ENCODE assay signal across 1 cellular context in the genomic region with DNA sequence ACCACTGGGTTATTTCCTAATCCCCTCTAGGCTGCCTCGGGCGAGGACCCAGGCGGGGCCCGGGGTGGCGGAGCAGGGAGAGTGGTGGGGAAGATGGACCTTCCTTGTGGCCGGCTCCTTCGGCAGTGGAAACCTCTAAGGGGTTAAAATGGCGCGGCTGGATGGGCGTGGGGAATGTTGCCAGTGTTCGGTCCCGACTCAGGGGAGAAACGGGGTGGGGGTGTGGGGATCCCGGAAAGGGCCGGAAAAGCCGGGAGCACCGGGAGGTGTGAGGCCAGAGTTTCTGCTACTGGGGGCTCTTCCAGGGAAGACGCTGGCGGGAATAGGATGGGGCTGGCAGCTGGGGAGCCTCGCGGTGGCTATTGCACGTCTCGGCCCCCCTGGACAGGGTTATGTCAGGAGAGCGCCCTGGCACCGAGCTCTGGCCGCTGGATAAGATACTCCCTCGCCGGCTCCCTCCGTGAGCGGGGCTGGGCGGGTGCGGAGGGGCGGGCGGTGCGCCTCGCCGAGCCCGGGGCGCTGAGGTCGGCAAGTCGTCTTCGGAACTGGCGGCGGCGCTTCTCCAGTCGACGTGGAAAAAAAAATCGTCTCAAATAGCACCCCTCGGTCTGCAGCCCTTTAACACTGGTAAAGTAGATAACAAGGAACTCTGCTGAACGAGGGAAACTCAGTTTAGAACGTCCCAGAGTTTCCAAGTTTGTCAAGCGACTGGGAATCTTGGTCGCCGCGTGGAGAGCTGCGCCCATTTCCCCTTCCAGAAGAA.
TF ChIP-seq lines count a peak whose summit lies in the region.

No MANE protein-coding gene starts in this region.

TF ChIP-seq in H1, 55 proteins besides CTCF, POLR2A, EP300 and RAD21 (continued from another document):
- no peak for TF ChIP-seq POLR2AphosphoS5 (IDR thresholded peaks at IDR 0.05; ENCODE audit: low read depth, low read length)
